ENCODE assay signal across 11 cellular contexts in the genomic region with DNA sequence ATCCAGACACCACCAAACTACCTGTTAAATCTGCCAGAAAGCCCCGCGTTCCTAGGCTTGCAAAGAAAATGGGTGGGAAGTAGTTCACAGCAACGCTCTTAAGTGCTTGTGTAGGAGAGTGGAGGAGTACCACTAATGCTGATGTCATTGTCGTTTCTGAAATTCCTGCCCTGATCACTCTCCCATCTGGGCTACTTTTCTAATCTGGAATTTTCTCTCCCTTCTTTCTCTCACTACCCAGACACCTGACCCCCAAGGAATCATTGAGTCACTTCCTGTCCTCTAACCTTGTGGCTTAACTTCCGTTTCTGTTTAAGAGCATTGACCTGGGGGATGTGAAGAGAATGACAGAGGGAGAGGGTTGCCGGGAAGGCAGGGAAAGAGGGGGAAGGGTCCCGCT.
A peak's percentile ranks its signal among the peaks of the same experiment; 100 is the strongest.
DNase-seq lines count a peak whose midpoint lies in the region; ATAC-seq and TF ChIP-seq lines count a peak whose summit lies in the region.
"Had no signal": no experiment of that assay in that cellular context is flagged by ENCODE, and none has a peak within 500 bp of the region (broad histone marks: within the 10 kb centered on the region; RNA-seq: fewer than 3 reads in every experiment).

No MANE protein-coding gene starts in this region.

- H3K9ac ChIP-seq in rectal smooth muscle tissue (ENCODE audit: low read length) = no peak overlapping the region

- H3K36me3 ChIP-seq in rectal smooth muscle tissue (ENCODE audit: control insufficient read depth, insufficient read depth, low read length) = no peaks in the 10 kb centered on the region

- no peak for TF ChIP-seq CTCF in fibroblast of mammary gland (conservative IDR thresholded peaks at IDR 0.05; ENCODE audit: control insufficient read depth, insufficient read depth, low read depth, low read length)

- DNase-seq in H4 (ENCODE audit: low spot score) (peak; percentile 52), RPMI7951 (ENCODE audit: low read depth) (peak; percentile 61), fibroblast of mammary gland (ENCODE audit: low read depth) (peak; percentile 69), NCI-H2029 (lab: John Stamatoyannopoulos, UW) (no peak), NCI-H510A (lab: John Stamatoyannopoulos, UW) (no peak), NCI-H1436 (lab: John Stamatoyannopoulos, UW) (no peak)
- DNase-seq: cortex of kidney, occipital lobe, T-helper 17 cell had no signal

- H3K4me3 ChIP-seq in fibroblast of mammary gland (ENCODE audit: control insufficient read depth, low read depth, low read length) = no peak overlapping the region
- H3K4me3 ChIP-seq in rectal smooth muscle tissue (ENCODE audit: low read length) = no peak overlapping the region

- H3K27me3 ChIP-seq in rectal smooth muscle tissue (ENCODE audit: control insufficient read depth, insufficient read depth, low read length) = no peaks in the 10 kb centered on the region

- ATAC-seq in GM21619 (IDR thresholded peaks at IDR 0.05; ENCODE audit: unreplicated experiment) = no peak
- ATAC-seq: T-helper 17 cell had no signal

- peak overlapping the region; percentile 71 for H3K27ac ChIP-seq in rectal smooth muscle tissue (ENCODE audit: low read depth, low read length)

- peaks cover 51% of the 10 kb centered on the region for H3K4me1 ChIP-seq in rectal smooth muscle tissue (ENCODE audit: control insufficient read depth, insufficient read depth, low read length)

Comparison
In these comparisons a context has a peak if more than half of its experiments do, and no peak if none do; other contexts are left out.
1. DNase-seq: peak in H4 (single experiment), RPMI7951 (single experiment) and fibroblast of mammary gland (single experiment); none in NCI-H2029 (single experiment), NCI-H510A (single experiment) and NCI-H1436 (single experiment).